In the genomic region with DNA sequence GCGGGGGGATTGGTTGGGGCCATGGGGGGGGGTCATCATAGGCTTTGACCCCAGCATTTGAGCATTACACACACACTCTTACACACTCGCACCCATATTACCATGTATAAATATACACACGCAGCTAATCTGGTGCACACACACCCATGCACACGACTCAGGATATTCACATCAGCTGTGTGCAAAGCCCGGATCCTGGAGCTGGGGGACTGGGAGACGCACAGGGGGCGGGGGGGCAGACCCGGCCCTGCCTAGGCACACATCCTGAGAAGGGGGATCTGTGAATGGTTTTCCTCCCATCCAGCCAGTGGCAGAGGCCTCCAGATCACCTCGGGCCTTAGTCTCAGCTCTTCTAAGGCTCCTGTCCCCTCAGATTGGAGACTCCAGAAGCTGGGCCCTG, we compare ENCODE assay signal across 2 cellular contexts.
TF ChIP-seq lines count a peak whose summit lies in the region.

No MANE protein-coding gene starts in this region.

TF ChIP-seq in WTC11, 78 proteins besides CTCF, POLR2A, EP300 and RAD21:
- TF ChIP-seq PRDM15 (CRISPR knock-in tag; IDR thresholded peaks at IDR 0.05) (peak; percentile 89), GABPB1 (CRISPR knock-in tag; IDR thresholded peaks at IDR 0.05) (no peak), NFATC4 (CRISPR knock-in tag; IDR thresholded peaks at IDR 0.05) (no peak)

TF ChIP-seq in HepG2, 621 proteins besides CTCF, POLR2A, EP300 and RAD21:
- TF ChIP-seq SCMH1 (CRISPR knock-in tag; IDR thresholded peaks at IDR 0.05; ENCODE audit: borderline replicate concordance) = no peak
- peak; percentile 79 for TF ChIP-seq ZNF740 (CRISPR knock-in tag; IDR thresholded peaks at IDR 0.05)
- TF ChIP-seq, protein P1, sequence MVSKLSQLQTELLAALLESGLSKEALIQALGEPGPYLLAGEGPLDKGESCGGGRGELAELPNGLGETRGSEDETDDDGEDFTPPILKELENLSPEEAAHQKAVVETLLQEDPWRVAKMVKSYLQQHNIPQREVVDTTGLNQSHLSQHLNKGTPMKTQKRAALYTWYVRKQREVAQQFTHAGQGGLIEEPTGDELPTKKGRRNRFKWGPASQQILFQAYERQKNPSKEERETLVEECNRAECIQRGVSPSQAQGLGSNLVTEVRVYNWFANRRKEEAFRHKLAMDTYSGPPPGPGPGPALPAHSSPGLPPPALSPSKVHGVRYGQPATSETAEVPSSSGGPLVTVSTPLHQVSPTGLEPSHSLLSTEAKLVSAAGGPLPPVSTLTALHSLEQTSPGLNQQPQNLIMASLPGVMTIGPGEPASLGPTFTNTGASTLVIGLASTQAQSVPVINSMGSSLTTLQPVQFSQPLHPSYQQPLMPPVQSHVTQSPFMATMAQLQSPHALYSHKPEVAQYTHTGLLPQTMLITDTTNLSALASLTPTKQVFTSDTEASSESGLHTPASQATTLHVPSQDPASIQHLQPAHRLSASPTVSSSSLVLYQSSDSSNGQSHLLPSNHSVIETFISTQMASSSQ (IDR thresholded peaks at IDR 0.05; ENCODE audit: low read depth) = no peak
- TF ChIP-seq, protein P1 (CRISPR knock-in tag; IDR thresholded peaks at IDR 0.05; ENCODE audit: borderline replicate concordance) = no peak
- TF ChIP-seq ZNF224 (CRISPR knock-in tag; IDR thresholded peaks at IDR 0.05) = no peak
- no peak for TF ChIP-seq SMARCC2 (IDR thresholded peaks at IDR 0.05)
- TF ChIP-seq ZNF530 (CRISPR knock-in tag; IDR thresholded peaks at IDR 0.05; ENCODE audit: low read depth) = no peak
- TF ChIP-seq FOXM1 (CRISPR knock-in tag; IDR thresholded peaks at IDR 0.05) = no peak
- no peak for TF ChIP-seq ZNF792 (CRISPR knock-in tag; IDR thresholded peaks at IDR 0.05)
- TF ChIP-seq TFE3 (CRISPR knock-in tag; IDR thresholded peaks at IDR 0.05) = no peak
- no peak for TF ChIP-seq ZEB1 (IDR thresholded peaks at IDR 0.05; ENCODE audit: insufficient replicate concordance, low read depth)
- peak; percentile 86 for TF ChIP-seq PRDM15 (CRISPR knock-in tag; IDR thresholded peaks at IDR 0.05)
- TF ChIP-seq ZNF772 (CRISPR knock-in tag; IDR thresholded peaks at IDR 0.05) = no peak
- TF ChIP-seq, protein P2, sequence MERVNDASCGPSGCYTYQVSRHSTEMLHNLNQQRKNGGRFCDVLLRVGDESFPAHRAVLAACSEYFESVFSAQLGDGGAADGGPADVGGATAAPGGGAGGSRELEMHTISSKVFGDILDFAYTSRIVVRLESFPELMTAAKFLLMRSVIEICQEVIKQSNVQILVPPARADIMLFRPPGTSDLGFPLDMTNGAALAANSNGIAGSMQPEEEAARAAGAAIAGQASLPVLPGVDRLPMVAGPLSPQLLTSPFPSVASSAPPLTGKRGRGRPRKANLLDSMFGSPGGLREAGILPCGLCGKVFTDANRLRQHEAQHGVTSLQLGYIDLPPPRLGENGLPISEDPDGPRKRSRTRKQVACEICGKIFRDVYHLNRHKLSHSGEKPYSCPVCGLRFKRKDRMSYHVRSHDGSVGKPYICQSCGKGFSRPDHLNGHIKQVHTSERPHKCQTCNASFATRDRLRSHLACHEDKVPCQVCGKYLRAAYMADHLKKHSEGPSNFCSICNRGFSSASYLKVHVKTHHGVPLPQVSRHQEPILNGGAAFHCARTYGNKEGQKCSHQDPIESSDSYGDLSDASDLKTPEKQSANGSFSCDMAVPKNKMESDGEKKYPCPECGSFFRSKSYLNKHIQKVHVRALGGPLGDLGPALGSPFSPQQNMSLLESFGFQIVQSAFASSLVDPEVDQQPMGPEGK (CRISPR knock-in tag; IDR thresholded peaks at IDR 0.05) = no peak
